8 cellular contexts compared by ENCODE assay signal in genomic region chr15:86743283-86743903, GRCh38.
A peak's percentile ranks its signal among the peaks of the same experiment; 100 is the strongest.
DNase-seq lines count a peak whose midpoint lies in the region; ATAC-seq and TF ChIP-seq lines count a peak whose summit lies in the region.

No MANE protein-coding gene starts in this region.

- no peaks in the 10 kb centered on the region for H3K9me2 ChIP-seq in MM.1S (replicated peaks; ENCODE audit: insufficient read depth, low read length)

- H2AFZ ChIP-seq in MM.1S (ENCODE audit: low read length) = no peak overlapping the region

- H3K27me3 ChIP-seq in MM.1S (replicated peaks; ENCODE audit: insufficient read depth, low read length) = no peaks in the 10 kb centered on the region

- no peaks in the 10 kb centered on the region for H3F3A ChIP-seq in MM.1S (ENCODE audit: insufficient read depth, low read length)

- H3K4me2 ChIP-seq in MM.1S (ENCODE audit: low read depth, low read length) = no peak overlapping the region

- H3K9me3 ChIP-seq in MM.1S (replicated peaks; ENCODE audit: insufficient read depth, low read length) = no peaks in the 10 kb centered on the region

- no peaks in the 10 kb centered on the region for H4K20me1 ChIP-seq in MM.1S (ENCODE audit: insufficient read depth, low read length)

- no peak overlapping the region for H3K27ac ChIP-seq in MM.1S (ENCODE audit: low read length)

- DNase-seq in D341Med (ENCODE audit: low spot score) = peak; percentile 13
- peak; percentile 29 for DNase-seq in MM.1S
- peak; percentile 1 to 37 for DNase-seq in activated CD8-positive, alpha-beta memory T cell treated with anti-CD3 and anti-CD28 coated beads for 1 hour (ENCODE audit: extremely low read depth in 1 of 2, low read depth in 1 of 2)
- peak; percentile 0 for DNase-seq in fibroblast of mammary gland (ENCODE audit: low read depth)
- DNase-seq in stimulated activated CD4-positive, alpha-beta T cell treated with anti-CD3 and anti-CD28 coated beads, Interleukin-15, amount 100 ng/mL, for 48 hours (ENCODE audit: low read depth in 2 of 2) = peak; percentile 48 to 61
- DNase-seq in GM20000 (ENCODE audit: low spot score) = no peak
- DNase-seq in NCI-H2196 (lab: John Stamatoyannopoulos, UW; ENCODE audit: unreplicated experiment) = no peak

- H3K9ac ChIP-seq in MM.1S (ENCODE audit: low read length) = no peak overlapping the region

- no peak for ATAC-seq in HG03469 (IDR thresholded peaks at IDR 0.05; ENCODE audit: unreplicated experiment)

- no peaks in the 10 kb centered on the region for H3K79me2 ChIP-seq in MM.1S (ENCODE audit: low read length)

- no peaks in the 10 kb centered on the region for H3K36me3 ChIP-seq in MM.1S (replicated peaks; ENCODE audit: insufficient read depth, low read length)

- no peaks in the 10 kb centered on the region for H3K4me1 ChIP-seq in MM.1S (ENCODE audit: low read length)

- peak; percentile 70 for TF ChIP-seq CTCF in MM.1S (IDR thresholded peaks at IDR 0.05; ENCODE audit: low read length)
- peak; percentile 18 for TF ChIP-seq CTCF in fibroblast of mammary gland (conservative IDR thresholded peaks at IDR 0.05; ENCODE audit: control insufficient read depth, insufficient read depth, low read depth, low read length)
- no peak for TF ChIP-seq CTCF in GM20000 (IDR thresholded peaks at IDR 0.05; ENCODE audit: extremely low read depth, missing control alignments)

- H3K4me3 ChIP-seq in MM.1S (ENCODE audit: low read length) = no peak overlapping the region
- no peak overlapping the region for H3K4me3 ChIP-seq in fibroblast of mammary gland (ENCODE audit: control insufficient read depth, low read depth, low read length)

Comparison
In these comparisons a context has a peak if more than half of its experiments do, and no peak if none do; other contexts are left out.
1. DNase-seq: peak in D341Med (single experiment), MM.1S (single experiment), activated CD8-positive, alpha-beta memory T cell treated with anti-CD3 and anti-CD28 coated beads for 1 hour (2 of 2), fibroblast of mammary gland (single experiment) and stimulated activated CD4-positive, alpha-beta T cell treated with anti-CD3 and anti-CD28 coated beads, Interleukin-15, amount 100 ng/mL, for 48 hours (2 of 2); none in GM20000 (single experiment) and NCI-H2196 (single experiment).